Comparison of ENCODE assay signal across 14 cellular contexts in the genomic region with DNA sequence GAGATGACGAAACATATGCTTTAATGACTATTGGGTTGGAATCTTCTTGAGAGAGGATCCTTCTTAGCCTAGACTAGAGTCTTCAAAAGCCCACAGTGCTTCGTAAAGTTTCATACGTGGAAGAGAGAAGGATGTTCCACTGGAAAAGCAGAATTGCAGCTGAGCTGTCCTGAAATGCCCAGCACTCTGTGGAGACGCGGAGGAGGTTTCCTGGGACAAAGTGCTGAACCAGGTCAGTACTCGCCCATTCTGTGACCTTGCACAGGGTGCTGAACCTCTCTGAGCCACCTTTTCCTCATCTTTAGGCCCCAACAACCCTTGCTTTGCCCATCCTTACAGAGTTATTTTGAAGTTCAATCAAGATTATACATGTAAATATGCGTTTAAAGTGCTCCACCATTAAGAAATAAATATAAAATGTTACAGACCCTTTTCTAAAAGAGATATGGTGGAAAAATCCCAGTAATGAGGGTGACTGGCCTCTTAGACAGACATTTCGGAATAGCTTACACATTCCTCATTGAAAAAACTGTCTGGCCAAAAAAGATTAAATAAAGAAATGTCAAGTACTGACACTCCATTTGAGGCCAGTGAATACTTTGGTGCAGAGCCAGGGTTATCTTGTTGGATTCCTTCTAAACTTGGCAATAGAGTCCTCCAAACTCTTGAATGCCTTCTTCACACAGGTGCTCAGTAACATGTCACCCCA. TPM values are rescaled to one million over a fixed set of nuclear protein-coding genes. Genes with fewer than 3 reads are reported as not detected.
DNase-seq lines count a peak whose midpoint lies in the region; ATAC-seq, FAIRE-seq and TF ChIP-seq lines count a peak whose summit lies in the region.
"Had no signal": no experiment of that assay in that cellular context is flagged by ENCODE, and none has a peak within 500 bp of the region (broad histone marks: within the 10 kb centered on the region; RNA-seq: fewer than 3 reads in every experiment).

No MANE protein-coding gene starts in this region.

- H3K4me1 ChIP-seq in K562 (replicated peaks in 1 of 2; ENCODE audit: control insufficient read depth in 2 of 2, insufficient read depth in 2 of 2, low read length in 2 of 2) (peaks cover 6 to 18% of the 10 kb centered on the region in 2 experiments), keratinocyte (ENCODE audit: control insufficient read depth, extremely low read depth, insufficient read depth, low read length) (peaks cover 18% of the 10 kb centered on the region)

- intact Hi-C loops in K562 (cut with micrococcal nuclease): loop anchor here (10.0 kb wide), 1 partner anchor 331 kb away; a partner anchor contains a TSS

- peak overlapping the region in 1 of 2 experiments; percentile 57; a peak in 2 of 4 replicates for H3K9ac ChIP-seq in K562 (ENCODE audit: insufficient read depth in 1 of 2, low read depth in 2 of 2, low read length in 2 of 2)
- H3K9ac ChIP-seq in keratinocyte (ENCODE audit: control insufficient read depth, extremely low read depth, insufficient read depth, low read length): no peak overlapping the region

- H3K36me3 ChIP-seq in K562 (ENCODE audit: control insufficient read depth, insufficient read depth, low read length) (no peaks in the 10 kb centered on the region), keratinocyte (ENCODE audit: control insufficient read depth in 2 of 2, extremely low read depth in 1 of 2, insufficient read depth in 2 of 2, low read length in 2 of 2) (no peaks in the 10 kb centered on the region)

- no TSS peak for BruUV-seq in K562 (replicated peaks; lab: Mats Ljungman, UMichigan)

- WGBS in K562 (ENCODE audit: insufficient coverage, low coverage, missing lambda C conversion rate): 58% methylated on average over 7 of the region's 8 CpGs

- H3K27ac ChIP-seq in K562 (ENCODE audit: extremely low read depth, low read depth, low read length): no peak overlapping the region
- peak overlapping the region; percentile 6 for H3K27ac ChIP-seq in keratinocyte (ENCODE audit: control insufficient read depth, insufficient read depth, low read length)
- H3K27ac ChIP-seq in skin epidermis: peak overlapping the region in 15 of 21 experiments; percentile 10 to 72 (median 59)

- TF ChIP-seq POLR2A in K562 (conservative IDR thresholded peaks at IDR 0.05) (no peak), H54 (IDR thresholded peaks at IDR 0.05; ENCODE audit: low read depth, low read length) (no peak)

- DNase-seq in GM13976 (ENCODE audit: low spot score) (peak; percentile 6), K562 (ENCODE audit: extremely low read depth in 1 of 4, low spot score in 3 of 4) (no peak), keratinocyte (ENCODE audit: low read depth, low spot score) (no peak), HPDE6-E6E7 (ENCODE audit: extremely low spot score) (no peak), H54 (ENCODE audit: insufficient read length, low spot score) (no peak), urothelium cell line (ENCODE audit: low spot score) (no peak)
- DNase-seq: activated B cell treated with CpG ODN at 0.5 μM for 24 hours; activated naive CD4-positive, alpha-beta T cell treated with anti-CD3 and anti-CD28 coated beads, Interleukin-2, amount 10 ng/mL, durations not matched to agents 7 days and 5 days; COR-L47; erythroblast; left cardiac atrium had no signal

- H3K4me3 ChIP-seq in K562 (no peak overlapping the region), keratinocyte (ENCODE audit: control insufficient read depth in 2 of 3, extremely low read depth in 1 of 3, insufficient read depth in 2 of 3, low read depth in 1 of 3, low read length in 3 of 3) (no peak overlapping the region), skin epidermis (no peak overlapping the region)

- POLR2A ChIA-PET in K562 (lab: Yijun Ruan, JAX): interaction anchor here (0.5 kb wide), 1 partner anchor 274 kb away, joined by 3 read pairs; no protein-coding TSS in a partner anchor

- dilution Hi-C loops in keratinocyte (cut with MboI; ENCODE audit: extremely low pct_ligation_motif_present, low sequenced_read_pairs): no loop called here

- FAIRE-seq in K562 (lab: Jason Lieb, UNC) (peak; percentile 32), keratinocyte (lab: Jason Lieb, UNC) (peak; percentile 52), H54 (lab: Jason Lieb, UNC) (no peak), urothelium cell line (lab: Jason Lieb, UNC) (no peak)
- FAIRE-seq: RCC 7860 had no signal

- CTCF ChIA-PET in K562 (lab: Yijun Ruan, JAX; ENCODE audit: low intra/inter-chr PET ratio): no interaction called here

- H3K4me2 ChIP-seq in K562 (ENCODE audit: insufficient read depth, low read length) (no peak overlapping the region), keratinocyte (ENCODE audit: control insufficient read depth, extremely low read depth, insufficient read depth, low read depth, low read length) (no peak overlapping the region)

- no peaks in the 10 kb centered on the region for H3K9me1 ChIP-seq in K562 (ENCODE audit: control insufficient read depth, insufficient read depth, low read length)
- no peaks in the 10 kb centered on the region for H3K9me1 ChIP-seq in keratinocyte (ENCODE audit: control insufficient read depth, extremely low read depth, insufficient read depth, low read length)

- H2AFZ ChIP-seq in K562 (ENCODE audit: low read depth, low read length) (peak overlapping the region; percentile 80), keratinocyte (ENCODE audit: control insufficient read depth, low read length) (peak overlapping the region; percentile 68)

- no peaks in the 10 kb centered on the region for H4K20me1 ChIP-seq in K562 (replicated peaks; ENCODE audit: control insufficient read depth, insufficient read depth, low read length)
- H4K20me1 ChIP-seq in keratinocyte (ENCODE audit: control insufficient read depth, extremely low read depth, insufficient read depth, low read length): no peaks in the 10 kb centered on the region

- TF ChIP-seq EP300 in K562 (IDR thresholded peaks at IDR 0.05; ENCODE audit: low read length): no peak

- in situ Hi-C loops in GM13976 (cut with MboI; ENCODE audit: low sequenced_read_pairs, unreplicated experiment): no loop called here
- in situ Hi-C loops in K562 (cut with MboI): no loop called here

- H3K9me3 ChIP-seq in K562 (replicated peaks; ENCODE audit: control insufficient read depth, insufficient read depth, low read depth, low read length) (no peaks in the 10 kb centered on the region), keratinocyte (ENCODE audit: control insufficient read depth, low read depth, low read length) (no peaks in the 10 kb centered on the region)

- no peak for ATAC-seq in K562
- no peak for ATAC-seq in activated CD4-positive, CD25-positive, alpha-beta regulatory T cell treated with anti-CD3 and anti-CD28 coated beads, Interleukin-2, amount 50 U/mL, for 24 hours

- H3K79me2 ChIP-seq in K562 (ENCODE audit: control insufficient read depth, insufficient read depth, low read length) (peaks cover 4% of the 10 kb centered on the region), keratinocyte (ENCODE audit: control insufficient read depth, insufficient read depth, low read length) (no peaks in the 10 kb centered on the region)

- no peaks in the 10 kb centered on the region; a peak in 1 of 5 replicates for H3K27me3 ChIP-seq in K562 (ENCODE audit: control insufficient read depth in 2 of 2, insufficient read depth in 2 of 2, low read length in 2 of 2)
- H3K27me3 ChIP-seq in keratinocyte (ENCODE audit: control insufficient read depth, extremely low read depth, insufficient read depth, low read length): no peaks in the 10 kb centered on the region

- no peak for TF ChIP-seq CTCF in GM13976 (IDR thresholded peaks at IDR 0.05; ENCODE audit: borderline replicate concordance, control extremely low read depth, extremely low read depth, insufficient read depth, missing control alignments)
- no peak for TF ChIP-seq CTCF in K562 (IDR thresholded peaks at IDR 0.05 in 2 of 3, conservative IDR thresholded peaks at IDR 0.05 in 1 of 3; ENCODE audit: insufficient read depth in 2 of 3, low read depth in 1 of 3, low read length in 3 of 3)
- no peak for TF ChIP-seq CTCF in keratinocyte (optimal IDR thresholded peaks at IDR 0.05 in 1 of 3, IDR thresholded peaks at IDR 0.05 in 1 of 3, conservative IDR thresholded peaks at IDR 0.05 in 1 of 3; ENCODE audit: extremely low read depth in 1 of 3, insufficient read depth in 2 of 3, low read length in 3 of 3)

- TF ChIP-seq RAD21 in K562 (CRISPR knock-in tag; conservative IDR thresholded peaks at IDR 0.05 in 1 of 2, IDR thresholded peaks at IDR 0.05 in 1 of 2): no peak

TF ChIP-seq in K562, 482 proteins besides CTCF, POLR2A, EP300 and RAD21:
- TF ChIP-seq ZNF707 (CRISPR knock-in tag; conservative IDR thresholded peaks at IDR 0.05) (no peak), ZNF263 (CRISPR knock-in tag; IDR thresholded peaks at IDR 0.05; ENCODE audit: borderline replicate concordance) (no peak)

RNA-seq across cellular contexts. Expression of a gene that starts 4.2 kb away (rescaled TPM):
- 7.7 and 11.5 TPM in 2 replicates for total RNA-seq in K562 (2011; cell fraction: chromatin; rRNA removed; ENCODE audit: low replicate concordance)
- 7.8 and 9.0 TPM in 2 replicates for total RNA-seq in K562 (2011; cell fraction: nucleolus; rRNA removed)
- total RNA-seq in K562 (2011; cell fraction: nucleoplasm; rRNA removed): 10.5 and 11.5 TPM in 2 replicates
- total RNA-seq in K562 (2014; rRNA removed): 31.9 and 36.4 TPM in 2 replicates
- total RNA-seq in K562 (2014; rRNA removed; fragmentation: Illumina TruSeq; extraction: Trizol): 19.8 and 22.1 TPM in 2 replicates
- 20.8 and 21.9 TPM in 2 replicates for total RNA-seq in K562 (2015; rRNA removed; fragmentation: Illumina TruSeq; extraction: Trizol)
- 24.4 and 29.0 TPM in 2 replicates for total RNA-seq in K562 (2021)
- 13.5 and 19.5 TPM in 2 replicates for polyA plus RNA-seq in K562 (2011; rRNA removed)
- 15.3 and 15.8 TPM in 2 replicates for polyA plus RNA-seq in K562 (2011; cell fraction: cytosol; rRNA removed)
- polyA plus RNA-seq in K562 (2011; cell fraction: nucleus; rRNA removed): 9.4 and 11.3 TPM in 2 replicates
- polyA plus RNA-seq in K562 (2012): 24.1 and 29.7 TPM in 2 replicates
- 15.8 and 23.4 TPM in 2 replicates for polyA plus RNA-seq in K562 (2014; fragmentation: Illumina TruSeq; extraction: Trizol)
- polyA plus RNA-seq in K562 (2014; fragmentation: Nextera tagmentation; extraction: Ambion mirVana): 1 to 10 TPM; 1.5 to 2.5 TPM
- polyA plus RNA-seq in K562 (2014; rRNA removed): 39.1 and 43.4 TPM in 2 replicates
- polyA minus RNA-seq in K562 (2011; rRNA and poly(A)+ RNA removed): 8.7 and 10.9 TPM in 2 replicates
- polyA minus RNA-seq in K562 (2011; cell fraction: cytosol; rRNA and poly(A)+ RNA removed): 4.7 and 7.5 TPM in 2 replicates
- polyA minus RNA-seq in K562 (2011; cell fraction: nucleus; rRNA and poly(A)+ RNA removed): 3.4 and 4.9 TPM in 2 replicates
- 8.4 to 11.8 TPM (median 11.4 TPM) in 3 replicates for polyA plus RNA-seq in keratinocyte
- 14.4 TPM for polyA plus RNA-seq in keratinocyte (2011; ENCODE audit: low read depth)
- polyA plus RNA-seq in keratinocyte (2011; cell fraction: cytosol; rRNA removed): 5.7 and 7.5 TPM in 2 replicates
- 10.1 and 10.6 TPM in 2 replicates for polyA plus RNA-seq in keratinocyte (2011; cell fraction: nucleus; rRNA removed)
- polyA plus RNA-seq in keratinocyte (2012; ENCODE audit: low replicate concordance): 10.9 and 13.9 TPM in 2 replicates
- polyA minus RNA-seq in keratinocyte: 1.9 to 3.1 TPM (median 3.1 TPM) in 3 replicates
- polyA minus RNA-seq in keratinocyte (2011; cell fraction: cytosol; rRNA and poly(A)+ RNA removed): 5.2 TPM
- polyA minus RNA-seq in keratinocyte (2011; cell fraction: nucleus; rRNA and poly(A)+ RNA removed): 2.7 and 4.3 TPM in 2 replicates
